In genomic region chr3:102106421-102107097, GRCh38 we compare ENCODE assay signal across 12 cellular contexts.
A peak's percentile ranks its signal among the peaks of the same experiment; 100 is the strongest.
DNase-seq lines count a peak whose midpoint lies in the region; ATAC-seq and TF ChIP-seq lines count a peak whose summit lies in the region.
"Had no signal": no experiment of that assay in that cellular context is flagged by ENCODE, and none has a peak within 500 bp of the region (broad histone marks: within the 10 kb centered on the region; RNA-seq: fewer than 3 reads in every experiment).

No MANE protein-coding gene starts in this region.

- H3K36me3 Mint-ChIP-seq in activated naive CD8-positive, alpha-beta T cell treated with anti-CD3 and anti-CD28 coated beads for 36 hours, result peaks cover 7% of the 10 kb centered on the region

- peak overlapping the region; percentile 7 for H3K4me3 Mint-ChIP-seq in activated naive CD8-positive, alpha-beta T cell treated with anti-CD3 and anti-CD28 coated beads for 36 hours

- peak overlapping the region; percentile 66 for H3K27ac Mint-ChIP-seq in activated naive CD8-positive, alpha-beta T cell treated with anti-CD3 and anti-CD28 coated beads for 36 hours

- peaks cover 6% of the 10 kb centered on the region for H3K9me3 Mint-ChIP-seq in activated naive CD8-positive, alpha-beta T cell treated with anti-CD3 and anti-CD28 coated beads for 36 hours

- no peaks in the 10 kb centered on the region for H3K36me3 ChIP-seq in BJ (ENCODE audit: control insufficient read depth, insufficient read depth, low read length)
- H3K36me3 ChIP-seq: ascending aorta had no signal

- no peaks in the 10 kb centered on the region for H3K27me3 ChIP-seq in BJ (ENCODE audit: control insufficient read depth, insufficient read depth, low read length)
- H3K27me3 ChIP-seq: ascending aorta had no signal

- no peaks in the 10 kb centered on the region for H3K27me3 Mint-ChIP-seq in activated naive CD8-positive, alpha-beta T cell treated with anti-CD3 and anti-CD28 coated beads for 36 hours

- TF ChIP-seq CTCF in BJ (IDR thresholded peaks at IDR 0.05; ENCODE audit: insufficient read depth, low read depth, low read length) (no peak), foreskin fibroblast (IDR thresholded peaks at IDR 0.05; ENCODE audit: low read depth, low read length) (no peak)

- peaks cover 22% of the 10 kb centered on the region for H3K4me1 Mint-ChIP-seq in activated naive CD8-positive, alpha-beta T cell treated with anti-CD3 and anti-CD28 coated beads for 36 hours

- no peak for ATAC-seq in GM18511 (IDR thresholded peaks at IDR 0.05; ENCODE audit: unreplicated experiment)

- DNase-seq in BJ (ENCODE audit: low read depth), result peak; percentile 22
- peak; percentile 68 for DNase-seq in ELR (ENCODE audit: low read depth)
- DNase-seq in activated naive CD8-positive, alpha-beta T cell treated with anti-CD3 and anti-CD28 coated beads for 36 hours, result peak; percentile 33
- DNase-seq in foreskin fibroblast, result peak; percentile 42 to 67
- no peak for DNase-seq in NCI-H1694 (lab: John Stamatoyannopoulos, UW)
- DNase-seq in amygdala (lab: John Stamatoyannopoulos, UW), result no peak
- DNase-seq: effector CD8-positive, alpha-beta T cell; head of caudate nucleus; NCI-H1105; OCI-M1 had no signal

- CTCF ChIA-PET in BJ (lab: Yijun Ruan, JAX), result no interaction called here

- POLR2A ChIA-PET in BJ (lab: Charles Lee), result no interaction called here

- H3K4me3 ChIP-seq in BJ (ENCODE audit: low read depth, low read length) (no peak overlapping the region), foreskin fibroblast (ENCODE audit: low read depth in 1 of 2, low read length in 2 of 2) (no peak overlapping the region)
- H3K4me3 ChIP-seq: ascending aorta had no signal

Comparison
In these comparisons a context has a peak if more than half of its experiments do, and no peak if none do; other contexts are left out.
1. DNase-seq: peak in BJ (single experiment), ELR (single experiment), activated naive CD8-positive, alpha-beta T cell treated with anti-CD3 and anti-CD28 coated beads for 36 hours (single experiment) and foreskin fibroblast (2 of 2); none in NCI-H1694 (single experiment) and amygdala (0 of 56).